ENCODE assay signal across 16 cellular contexts in genomic region chr2:147577323-147578014, GRCh38.
DNase-seq lines count a peak whose midpoint lies in the region; ATAC-seq, FAIRE-seq and TF ChIP-seq lines count a peak whose summit lies in the region.
"Had no signal": no experiment of that assay in that cellular context is flagged by ENCODE, and none has a peak within 500 bp of the region (broad histone marks: within the 10 kb centered on the region; RNA-seq: fewer than 3 reads in every experiment).

No MANE protein-coding gene starts in this region.

- H3K4me3 ChIP-seq in small intestine (ENCODE audit: low read depth in 1 of 2, low read length in 2 of 2) (no peak overlapping the region), mucosa of descending colon (no peak overlapping the region)
- H3K4me3 ChIP-seq: BLaER1 had no signal

- ATAC-seq in GM21529 (IDR thresholded peaks at IDR 0.05; ENCODE audit: unreplicated experiment) = peak; percentile 57
- ATAC-seq in left lobe of liver = peak; percentile 94
- no peak for ATAC-seq in mucosa of descending colon

- DNase-seq in left lobe of liver (ENCODE audit: low spot score) (no peak), mucosa of gallbladder (ENCODE audit: low spot score) (peak; percentile 68), small intestine (peak; percentile 63), D341Med (ENCODE audit: low spot score) (no peak), mucosa of descending colon (no peak)
- DNase-seq in activated T-cell treated with anti-CD3 and anti-CD28 coated beads, Interleukin-2, amount 50 U/mL, for 48 hours = no peak
- DNase-seq: 8988T; AML-193; Caco-2; CD8-positive, alpha-beta memory T cell; DMS53; GF-D8; HCEC 1CT; HFFc6 had no signal

- intact Hi-C loops in mucosa of descending colon (cut with DNase I, micrococcal nuclease) = no loop called here

- H3K36me3 ChIP-seq in small intestine (ENCODE audit: control insufficient read depth in 2 of 2, insufficient read depth in 2 of 2, low read length in 2 of 2) (no peaks in the 10 kb centered on the region), mucosa of descending colon (ENCODE audit: low read depth) (no peaks in the 10 kb centered on the region)
- H3K36me3 ChIP-seq: BLaER1 had no signal

- no peak overlapping the region for H3K27ac ChIP-seq in small intestine (ENCODE audit: low read depth in 1 of 2, low read length in 1 of 2)
- H3K27ac ChIP-seq: BLaER1 had no signal

- H3K9me3 ChIP-seq in small intestine (ENCODE audit: control insufficient read depth, low read depth) = no peaks in the 10 kb centered on the region
- no peaks in the 10 kb centered on the region for H3K9me3 ChIP-seq in mucosa of descending colon
- H3K9me3 ChIP-seq: BLaER1, Caco-2 had no signal

- 40 to 61% (median 52%) methylated on average over 8 of the region's 8 CpGs for WGBS in small intestine, 3 donors

- no peaks in the 10 kb centered on the region for H3K27me3 ChIP-seq in small intestine (ENCODE audit: control insufficient read depth in 2 of 2, insufficient read depth in 2 of 2, low read length in 2 of 2)
- H3K27me3 ChIP-seq: BLaER1 had no signal

- no peak for FAIRE-seq in small intestine (lab: Jason Lieb, UNC)

- H3K4me1 ChIP-seq in small intestine (ENCODE audit: control insufficient read depth in 2 of 2, insufficient read depth in 1 of 2, low read depth in 1 of 2, low read length in 1 of 2) (no peaks in the 10 kb centered on the region), mucosa of descending colon (ENCODE audit: low read depth) (no peaks in the 10 kb centered on the region)
- H3K4me1 ChIP-seq: BLaER1, Caco-2 had no signal

- no peak for TF ChIP-seq CTCF in mucosa of descending colon (IDR thresholded peaks at IDR 0.05)

Comparison
In these comparisons a context has a peak if more than half of its experiments do, and no peak if none do; other contexts are left out.
1. DNase-seq: peak in mucosa of gallbladder (single experiment) and small intestine (single experiment); none in left lobe of liver (single experiment), D341Med (single experiment), mucosa of descending colon (0 of 3) and activated T-cell treated with anti-CD3 and anti-CD28 coated beads, Interleukin-2, amount 50 U/mL, for 48 hours (0 of 2).